In the genomic region with DNA sequence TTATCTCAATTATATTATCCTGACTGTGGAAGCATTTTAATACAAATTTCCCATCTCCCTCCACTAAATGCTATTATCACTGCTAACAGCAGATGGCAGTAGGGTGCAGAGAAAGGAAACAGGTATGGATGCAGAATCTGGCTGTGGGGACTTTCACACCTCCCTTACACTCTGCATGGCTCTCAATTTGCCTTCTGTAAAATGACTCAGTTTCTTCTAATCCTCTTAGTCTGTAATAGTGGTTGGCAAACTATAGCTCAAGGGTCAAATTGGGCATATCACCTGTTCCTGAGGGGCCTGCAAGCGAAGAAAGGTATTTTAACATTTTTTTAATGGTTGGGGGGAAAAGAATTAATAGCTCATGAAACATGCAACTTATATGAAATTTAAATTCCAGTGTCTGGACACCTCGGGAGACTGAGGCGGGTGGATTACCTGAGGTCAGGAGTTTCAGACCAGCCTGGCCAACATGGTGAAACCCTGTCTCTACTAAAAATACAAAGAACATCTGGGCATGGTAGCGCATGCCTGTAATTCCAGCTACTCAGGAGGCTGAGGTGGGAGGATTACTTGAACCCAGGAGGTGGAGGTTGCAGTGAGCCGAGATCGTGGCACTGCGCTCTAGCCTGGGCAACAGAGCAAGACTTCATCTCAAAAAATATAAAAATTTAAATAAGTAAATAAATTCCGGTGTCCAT, we compare ENCODE assay signal across 8 cellular contexts.
DNase-seq lines count a peak whose midpoint lies in the region; ATAC-seq and TF ChIP-seq lines count a peak whose summit lies in the region.

No MANE protein-coding gene starts in this region.

- H3K27ac ChIP-seq in right lobe of liver: peak overlapping the region in 1 of 3 donors; percentile 41

- peak overlapping the region; percentile 96 for H3K27ac Mint-ChIP-seq in chondrocyte (ENCODE audit: unreplicated experiment)

- H3K27me3 Mint-ChIP-seq in chondrocyte (ENCODE audit: low read depth): no peaks in the 10 kb centered on the region

- H3K9me3 Mint-ChIP-seq in chondrocyte (ENCODE audit: low read depth): no peaks in the 10 kb centered on the region

- no peak overlapping the region for H3K4me3 Mint-ChIP-seq in chondrocyte (ENCODE audit: unreplicated experiment)

- no peaks in the 10 kb centered on the region for H3K27me3 ChIP-seq in right lobe of liver

- no peak for TF ChIP-seq POLR2A in right lobe of liver (IDR thresholded peaks at IDR 0.05)

- peaks cover 7% of the 10 kb centered on the region for H3K36me3 Mint-ChIP-seq in chondrocyte (ENCODE audit: low read depth)

- no peak overlapping the region for H3K4me3 ChIP-seq in GM12865 (ENCODE audit: low read depth, low read length)
- H3K4me3 ChIP-seq in right lobe of liver: no peak overlapping the region

- peaks cover 0 to 9% (median 4%) of the 10 kb centered on the region in 4 donors for H3K36me3 ChIP-seq in right lobe of liver

- ATAC-seq in right lobe of liver (peak; percentile 84 to 95 (median 90)), GM21717 (IDR thresholded peaks at IDR 0.05; ENCODE audit: unreplicated experiment) (no peak)

- no peaks in the 10 kb centered on the region for H3K9me3 ChIP-seq in right lobe of liver

- H3K4me1 ChIP-seq in right lobe of liver: peaks cover 0 to 11% (median 2%) of the 10 kb centered on the region in 4 donors

- intact Hi-C loops in right lobe of liver (cut with DNase I): loop anchor here in 1 of 2 donors (10.0 kb wide), 1 partner anchor 112 kb away; no protein-coding TSS in a partner anchor

- TF ChIP-seq CTCF in GM12865 (IDR thresholded peaks at IDR 0.05; ENCODE audit: insufficient read depth, low read depth, low read length, missing control alignments): peak; percentile 78
- TF ChIP-seq CTCF in chondrocyte (IDR thresholded peaks at IDR 0.05): peak; percentile 98
- peak; percentile 85 to 96 (median 86) for TF ChIP-seq CTCF in right lobe of liver (IDR thresholded peaks at IDR 0.05)

- peaks cover 70% of the 10 kb centered on the region for H3K4me1 Mint-ChIP-seq in chondrocyte (ENCODE audit: low read depth)

- DNase-seq in A172 (ENCODE audit: low spot score): peak; percentile 77
- peak; percentile 74 for DNase-seq in GM12865 (ENCODE audit: low read depth)
- DNase-seq in NCI-H146 treated with DMSO at 0.1 percent for 48 hours (lab: John Stamatoyannopoulos, UW; ENCODE audit: unreplicated experiment): peak; percentile 38
- DNase-seq in T1000 (lab: John Stamatoyannopoulos, UW): peak; percentile 42
- no peak for DNase-seq in chondrocyte (ENCODE audit: low spot score)
- peak in 1 of 3 donors; percentile 56 for DNase-seq in right lobe of liver
- DNase-seq in stimulated activated CD8-positive, alpha-beta memory T cell treated with anti-CD3 and anti-CD28 coated beads, Interleukin-12 subunit alpha, Interleukin-12 subunit beta, amount 100 ng/mL, for 24 hours (ENCODE audit: extremely low read depth): peak; percentile 9

- WGBS in right lobe of liver (ENCODE audit: insufficient coverage, low coverage, low lambda C conversion rate, missing lambda C conversion rate): 70% methylated on average over 8 of the region's 8 CpGs
